8 cellular contexts compared by ENCODE assay signal in genomic region chrX:65697915-65698796, GRCh38.
DNase-seq lines count a peak whose midpoint lies in the region; ATAC-seq and TF ChIP-seq lines count a peak whose summit lies in the region.

No MANE protein-coding gene starts in this region.

- H3K9ac ChIP-seq in HUES6 (ENCODE audit: low read length), result peak overlapping the region; percentile 4

- peaks cover 8% of the 10 kb centered on the region for H3K4me1 Mint-ChIP-seq in nephron

- peak; percentile 49 for ATAC-seq in GM21381 (IDR thresholded peaks at IDR 0.05; ENCODE audit: unreplicated experiment)

- H3K27ac Mint-ChIP-seq in nephron, result peak overlapping the region; percentile 2 to 70 (median 52)

- peaks cover 29% of the 10 kb centered on the region for H3K4me1 ChIP-seq in HUES6 (ENCODE audit: control insufficient read depth, insufficient read depth, low read length)
- H3K4me1 ChIP-seq in tibial artery, result peaks cover 0 to 100% (median 27%) of the 10 kb centered on the region in 4 donors
- no peaks in the 10 kb centered on the region for H3K4me1 ChIP-seq in HAP-1

- H3K36me3 Mint-ChIP-seq in nephron (ENCODE audit: low read depth), result no peaks in the 10 kb centered on the region

- in situ Hi-C loops in HAP-1 (cut with MboI; ENCODE audit: low sequenced_read_pairs), result no loop called here

- H3K4me3 ChIP-seq in HUES6 (ENCODE audit: low read depth, low read length) (0 out of 2 replicates have a peak overlapping the region, but pooled peaks have one; percentile 19), coronary artery (peak overlapping the region; percentile 0), tibial artery (no peak overlapping the region), HAP-1 (no peak overlapping the region)

- TF ChIP-seq CTCF in coronary artery (IDR thresholded peaks at IDR 0.05) (no peak), nephron (IDR thresholded peaks at IDR 0.05; ENCODE audit: unreplicated experiment in 3 of 3) (no peak), tibial artery (IDR thresholded peaks at IDR 0.05) (no peak)

- H3K36me3 ChIP-seq in HUES6 (ENCODE audit: control insufficient read depth, insufficient read depth, low read length) (peaks cover 10% of the 10 kb centered on the region; the same call in 1 of the 2 replicates), tibial artery (no peaks in the 10 kb centered on the region), HAP-1 (replicated peaks) (peaks cover 9% of the 10 kb centered on the region)

- intact Hi-C loops in tibial artery (cut with DNase I; ENCODE audit: low total_unique reads), result no loop called here

- peaks cover 10% of the 10 kb centered on the region; the same call in 1 of the 2 replicates for H3K9me3 ChIP-seq in HUES6 (ENCODE audit: control insufficient read depth, insufficient read depth, low read depth, low read length)
- no peaks in the 10 kb centered on the region for H3K9me3 ChIP-seq in tibial artery
- H3K9me3 ChIP-seq in HAP-1, result no peaks in the 10 kb centered on the region

- peak overlapping the region; percentile 44; the same call in 1 of the 2 replicates for H3K27ac ChIP-seq in HUES6 (ENCODE audit: low read depth, low read length)
- H3K27ac ChIP-seq in coronary artery, result peak overlapping the region; percentile 64 to 81
- peak overlapping the region; percentile 45 to 57 for H3K27ac ChIP-seq in tibial artery

- no peak overlapping the region for H3K4me3 Mint-ChIP-seq in nephron

- peaks cover 6% of the 10 kb centered on the region for H3K9me3 Mint-ChIP-seq in nephron

- DNase-seq in CD1c-positive myeloid dendritic cell (ENCODE audit: extremely low spot score) (peak; percentile 73), coronary artery (ENCODE audit: low spot score) (no peak), tibial artery (peak in 1 of 2 donors; percentile 47), HAP-1 (ENCODE audit: low spot score in 2 of 2) (no peak)
- DNase-seq in activated CD4-positive, CD25-positive, alpha-beta regulatory T cell treated with anti-CD3 and anti-CD28 coated beads, Interleukin-2, amount 50 U/mL, for 72 hours, result peak; percentile 56

- H3K27me3 ChIP-seq in HUES6 (ENCODE audit: control insufficient read depth, insufficient read depth, low read length), result no peaks in the 10 kb centered on the region
- H3K27me3 ChIP-seq in tibial artery, result no peaks in the 10 kb centered on the region
- H3K27me3 ChIP-seq in HAP-1 (ENCODE audit: low read depth), result no peaks in the 10 kb centered on the region

- no peaks in the 10 kb centered on the region for H3K27me3 Mint-ChIP-seq in nephron (ENCODE audit: low read depth)

Comparison
In these comparisons a context has a peak if more than half of its experiments do, and no peak if none do; other contexts are left out.
1. DNase-seq: peak in CD1c-positive myeloid dendritic cell (single experiment) and activated CD4-positive, CD25-positive, alpha-beta regulatory T cell treated with anti-CD3 and anti-CD28 coated beads, Interleukin-2, amount 50 U/mL, for 72 hours (single experiment); none in coronary artery (single experiment) and HAP-1 (0 of 2).
2. H3K4me3 ChIP-seq: peak in HUES6 (single experiment) and coronary artery (single experiment); none in tibial artery (0 of 2) and HAP-1 (single experiment).
3. Peak in every context shown above with its lines, with median percentiles within 50 percentile points of each other: H3K27ac ChIP-seq.